In the genomic region with DNA sequence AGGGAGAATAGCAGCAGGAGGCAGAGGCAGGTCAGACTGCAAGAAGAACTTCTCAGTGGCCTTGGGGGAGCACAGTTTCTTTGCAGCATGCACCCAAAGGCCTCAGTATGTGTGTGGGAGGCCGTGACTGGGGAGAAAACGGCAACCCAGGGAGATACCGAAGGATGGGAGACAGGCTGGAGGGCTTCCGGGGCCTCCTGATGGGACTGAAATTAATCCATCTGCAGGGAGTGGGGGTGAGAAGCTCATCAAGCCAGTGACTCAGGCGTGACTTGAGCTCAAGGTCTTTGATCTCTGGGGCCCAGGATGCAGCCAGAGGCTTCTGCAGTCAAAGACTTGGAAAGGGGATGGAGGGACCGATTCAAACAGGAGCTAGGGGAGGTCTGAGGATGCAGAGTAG, we compare ENCODE assay signal across 1 cellular context.
TF ChIP-seq lines count a peak whose summit lies in the region.

No MANE protein-coding gene starts in this region.

TF ChIP-seq in HCT116, 20 proteins besides CTCF, POLR2A, EP300 and RAD21:
- TF ChIP-seq FOSL1 (IDR thresholded peaks at IDR 0.05; ENCODE audit: low read depth) (no peak; the same call in 1 of the 2 replicates), EGR1 (IDR thresholded peaks at IDR 0.05; ENCODE audit: low read depth) (no peak), TCF7L2 (IDR thresholded peaks at IDR 0.05; ENCODE audit: borderline replicate concordance, extremely low read depth, insufficient read depth, insufficient read length) (peak; percentile 95)
